ENCODE assay signal across 8 cellular contexts in the genomic region with DNA sequence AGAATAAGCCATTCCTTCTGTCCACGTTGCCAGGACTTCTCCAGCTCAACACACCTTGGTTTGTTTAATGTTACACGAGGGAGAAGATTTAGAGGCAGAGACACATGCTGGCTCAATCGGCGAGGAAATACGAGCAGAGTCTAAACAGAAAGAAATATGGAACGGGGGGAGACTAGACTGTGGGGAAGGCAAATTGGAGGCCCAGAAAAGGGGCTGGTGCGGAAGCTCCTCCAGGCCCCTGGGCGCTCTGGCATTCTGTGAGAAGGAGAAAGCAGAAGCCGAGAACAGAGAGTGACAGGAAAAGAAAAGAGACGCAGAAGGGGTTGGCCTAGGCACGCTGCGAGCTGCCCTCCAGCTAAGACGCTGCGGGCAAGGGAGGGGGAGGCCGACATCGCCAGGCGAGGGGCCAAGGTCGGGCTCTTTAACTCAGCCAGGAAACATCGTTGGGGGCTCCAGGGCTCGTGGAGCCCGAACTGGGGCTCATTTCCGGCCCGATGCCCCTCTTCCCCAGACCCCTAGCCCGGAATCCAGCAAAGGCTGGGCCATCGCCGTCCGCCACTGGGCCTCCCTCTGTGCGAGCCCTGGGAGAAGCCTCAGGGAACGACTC. TPM values are rescaled to one million over a fixed set of nuclear protein-coding genes. Genes with fewer than 3 reads are reported as not detected.
DNase-seq lines count a peak whose midpoint lies in the region; ATAC-seq and TF ChIP-seq lines count a peak whose summit lies in the region.

No MANE protein-coding gene starts in this region.

- H3K36me3 ChIP-seq in sigmoid colon, result no peaks in the 10 kb centered on the region

- no peak for TF ChIP-seq EP300 in sigmoid colon (IDR thresholded peaks at IDR 0.05)

- H3K27me3 ChIP-seq in sigmoid colon, result peaks cover 50 to 97% (median 88%) of the 10 kb centered on the region in 3 donors

- peak; percentile 6 for ATAC-seq in GM21786 (IDR thresholded peaks at IDR 0.05; ENCODE audit: unreplicated experiment)
- peak; percentile 18 for ATAC-seq in activated B cell treated with CpG ODN at 0.5 μM for 24 hours (ENCODE audit: low read depth)
- peak; percentile 49 for ATAC-seq in left ventricle myocardium superior

- no peaks in the 10 kb centered on the region for H3K9me3 ChIP-seq in sigmoid colon

- peaks cover 62% of the 10 kb centered on the region for H3K4me1 Mint-ChIP-seq in activated B cell treated with CpG ODN at 0.5 μM for 24 hours

- H3K9me3 Mint-ChIP-seq in activated B cell treated with CpG ODN at 0.5 μM for 24 hours, result no peaks in the 10 kb centered on the region

- DNase-seq in AML-193 (lab: John Stamatoyannopoulos, UW), result peak; percentile 10 to 16
- DNase-seq in activated B cell treated with CpG ODN at 0.5 μM for 24 hours, result no peak
- DNase-seq in left ventricle myocardium superior, result no peak
- no peak for DNase-seq in sigmoid colon
- DNase-seq in iPS-NIHi7 (ENCODE audit: extremely low spot score), result no peak
- DNase-seq in SKM-1 treated with dmso at 0.1 percent for 144 hours (lab: John Stamatoyannopoulos, UW; ENCODE audit: unreplicated experiment), result no peak
- no peak for DNase-seq in NCI-H446 treated with DMSO at 0.1 percent for 48 hours (lab: John Stamatoyannopoulos, UW)

- intact Hi-C loops in activated B cell treated with CpG ODN at 0.5 μM for 24 hours (cut with micrococcal nuclease), result loop anchor here (1.0 to 2.0 kb wide), 4 partner anchors 10 to 287 kb away; no protein-coding TSS in a partner anchor
- intact Hi-C loops in left ventricle myocardium superior (cut with micrococcal nuclease), result no loop called here
- intact Hi-C loops in sigmoid colon (cut with DNase I), result loop anchor here (1.0 to 10.0 kb wide), 2 partner anchors 41 to 78 kb away; no protein-coding TSS in a partner anchor

- no peak overlapping the region for H3K27ac ChIP-seq in sigmoid colon

- WGBS in sigmoid colon, 2 donors, result 1% methylated on average over 29 of the region's 29 CpGs

- H3K27ac Mint-ChIP-seq in activated B cell treated with CpG ODN at 0.5 μM for 24 hours, result peak overlapping the region; percentile 96

- no peak for TF ChIP-seq CTCF in activated B cell treated with CpG ODN at 0.5 μM for 24 hours (IDR thresholded peaks at IDR 0.05)
- no peak for TF ChIP-seq CTCF in sigmoid colon (IDR thresholded peaks at IDR 0.05)

- peaks cover 42% of the 10 kb centered on the region for H3K36me3 Mint-ChIP-seq in activated B cell treated with CpG ODN at 0.5 μM for 24 hours (ENCODE audit: low read depth)

- peak overlapping the region; percentile 26 to 52 (median 44) for H3K4me3 ChIP-seq in sigmoid colon

- CTCF ChIA-PET in activated B cell treated with CpG ODN at 0.5 μM for 24 hours (lab: Charles Lee), result interaction anchor here (0.9 to 5.4 kb wide), 8 partner anchors 11 to 336 kb away, joined by 3 to 25 read pairs (median 7); no protein-coding TSS in a partner anchor

- H3K4me3 Mint-ChIP-seq in activated B cell treated with CpG ODN at 0.5 μM for 24 hours, result peak overlapping the region; percentile 90

- POLR2A ChIA-PET in activated B cell treated with CpG ODN at 0.5 μM for 24 hours (lab: Charles Lee), result interaction anchor here (0.6 to 6.6 kb wide), 54 partner anchors 9 to 555 kb away, joined by 3 to 175 read pairs (median 6); partner anchors contain the start of genes FBXO10, TOMM5, ZBTB5 and ZCCHC7

- H3K27me3 Mint-ChIP-seq in activated B cell treated with CpG ODN at 0.5 μM for 24 hours, result no peaks in the 10 kb centered on the region

- H3K4me1 ChIP-seq in sigmoid colon, result peaks cover 0 to 45% (median 38%) of the 10 kb centered on the region in 4 donors

- no peak for TF ChIP-seq POLR2A in sigmoid colon (IDR thresholded peaks at IDR 0.05)

RNA-seq across cellular contexts. Expression of gene PAX5, which starts 3.2 kb away (rescaled TPM):
- total RNA-seq in activated B cell treated with CpG ODN at 0.5 μM for 24 hours (580 and 619 TPM in 2 replicates), left ventricle myocardium superior (not detected), sigmoid colon (not detected)
- polyA plus RNA-seq in sigmoid colon, result 10 to 100 TPM in 1 of 3 donors, under 1 TPM in 2; under 0.01 to 20.1 (median 0.23) TPM

Comparison
In these comparisons a context has a peak if more than half of its experiments do, and no peak if none do; other contexts are left out.
1. DNase-seq: peak in AML-193 (2 of 2); none in activated B cell treated with CpG ODN at 0.5 μM for 24 hours (single experiment), left ventricle myocardium superior (single experiment), sigmoid colon (single experiment), iPS-NIHi7 (single experiment), SKM-1 treated with dmso at 0.1 percent for 144 hours (single experiment) and NCI-H446 treated with DMSO at 0.1 percent for 48 hours (single experiment).
2. RNA of gene PAX5, which starts 3.2 kb away (total RNA-seq): 580 to 619 TPM in activated B cell treated with CpG ODN at 0.5 μM for 24 hours; not detected in left ventricle myocardium superior (single experiment) and not detected in sigmoid colon; every median in the first group is over 100 times any median in the second.
3. Peak in every context shown above with its lines, with median percentiles within 50 percentile points of each other: ATAC-seq.